8 cellular contexts compared by ENCODE assay signal in the genomic region with DNA sequence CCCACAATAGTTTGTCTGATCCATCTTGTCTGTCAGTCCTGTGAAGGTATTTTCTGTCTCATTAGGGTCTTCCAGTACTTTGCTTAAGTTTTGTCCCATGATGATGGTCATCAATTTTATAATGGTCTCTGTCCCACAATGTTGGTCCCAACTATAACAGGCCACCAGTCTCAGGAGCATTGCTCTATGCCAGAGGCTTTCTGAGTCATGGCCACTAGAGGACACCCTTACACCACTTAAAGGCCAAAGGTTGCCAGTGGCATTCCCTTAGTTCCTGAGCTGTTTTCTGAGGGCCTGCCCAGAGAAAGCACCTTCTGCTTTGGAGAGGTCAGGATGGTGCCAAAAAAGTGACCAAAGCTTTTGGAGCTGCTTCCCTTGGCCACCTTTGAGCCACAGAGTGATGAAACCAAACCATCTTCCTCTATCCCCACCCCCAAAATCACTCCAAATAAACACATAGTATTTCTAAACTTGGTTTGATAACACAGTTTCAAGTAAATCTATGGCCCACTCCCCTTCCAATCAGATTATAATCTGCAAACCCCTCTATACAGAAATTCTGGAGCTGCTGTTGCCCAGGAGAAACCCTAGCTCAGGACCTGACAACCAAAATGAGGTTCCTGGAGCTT. TPM values are rescaled to one million over a fixed set of nuclear protein-coding genes. Genes with fewer than 3 reads are reported as not detected.
DNase-seq lines count a peak whose midpoint lies in the region; ATAC-seq and TF ChIP-seq lines count a peak whose summit lies in the region.

No MANE protein-coding gene starts in this region.

- intact Hi-C loops in activated CD4-positive, alpha-beta memory T cell treated with anti-CD3 and anti-CD28 coated beads for 36 hours (cut with micrococcal nuclease): loop anchor here (1.0 to 2.0 kb wide), 3 partner anchors 26 to 93 kb away; no protein-coding TSS in a partner anchor

- DNase-seq in Ammon's horn (ENCODE audit: low spot score) (peak; percentile 86), NCI-H2227 treated with DMSO at 0.1 percent for 48 hours (lab: John Stamatoyannopoulos, UW) (peak; percentile 67), epithelial cell of proximal tubule (ENCODE audit: low read depth) (no peak), myocyte (ENCODE audit: low read depth) (peak; percentile 83), type B pancreatic cell (ENCODE audit: extremely low spot score, unreplicated experiment) (peak; percentile 71)
- DNase-seq in activated CD4-positive, alpha-beta memory T cell treated with anti-CD3 and anti-CD28 coated beads for 36 hours: peak; percentile 59

- H3K9me3 Mint-ChIP-seq in activated CD4-positive, alpha-beta memory T cell treated with anti-CD3 and anti-CD28 coated beads for 36 hours: no peaks in the 10 kb centered on the region
- no peaks in the 10 kb centered on the region for H3K9me3 Mint-ChIP-seq in type B pancreatic cell

- TF ChIP-seq CTCF in epithelial cell of proximal tubule (conservative IDR thresholded peaks at IDR 0.05; ENCODE audit: low read depth, low read length): peak; percentile 97
- peak; percentile 92 for TF ChIP-seq CTCF in type B pancreatic cell (conservative IDR thresholded peaks at IDR 0.05)

- no peak overlapping the region for H3K27ac Mint-ChIP-seq in activated CD4-positive, alpha-beta memory T cell treated with anti-CD3 and anti-CD28 coated beads for 36 hours
- H3K27ac Mint-ChIP-seq in type B pancreatic cell: no peak overlapping the region

- POLR2A ChIA-PET in activated CD4-positive, alpha-beta memory T cell treated with anti-CD3 and anti-CD28 coated beads for 36 hours (lab: Charles Lee): interaction anchor here (0.8 to 1.6 kb wide), 2 partner anchors 19 to 92 kb away, joined by 3 to 6 read pairs; a partner anchor contains a TSS

- H3K4me1 Mint-ChIP-seq in activated CD4-positive, alpha-beta memory T cell treated with anti-CD3 and anti-CD28 coated beads for 36 hours (ENCODE audit: low read depth): peaks cover 5% of the 10 kb centered on the region
- no peaks in the 10 kb centered on the region for H3K4me1 Mint-ChIP-seq in type B pancreatic cell (ENCODE audit: unreplicated experiment)

- no peak overlapping the region for H3K4me3 ChIP-seq in epithelial cell of proximal tubule (ENCODE audit: low read depth, low read length)

- ATAC-seq in GM18520 (IDR thresholded peaks at IDR 0.05; ENCODE audit: unreplicated experiment) (peak; percentile 52), HG03095 (IDR thresholded peaks at IDR 0.05; ENCODE audit: unreplicated experiment) (peak; percentile 70)

- CTCF ChIA-PET in activated CD4-positive, alpha-beta memory T cell treated with anti-CD3 and anti-CD28 coated beads for 36 hours (lab: Charles Lee): interaction anchor here (0.6 to 11.0 kb wide), 32 partner anchors 8 to 561 kb away, joined by 3 to 437 read pairs (median 4); a partner anchor contains a TSS

- H3K4me3 Mint-ChIP-seq in activated CD4-positive, alpha-beta memory T cell treated with anti-CD3 and anti-CD28 coated beads for 36 hours: no peak overlapping the region
- H3K4me3 Mint-ChIP-seq in type B pancreatic cell: no peak overlapping the region

- peaks cover 1% of the 10 kb centered on the region for H3K27me3 Mint-ChIP-seq in activated CD4-positive, alpha-beta memory T cell treated with anti-CD3 and anti-CD28 coated beads for 36 hours
- H3K27me3 Mint-ChIP-seq in type B pancreatic cell: peaks cover 19% of the 10 kb centered on the region

- H3K36me3 Mint-ChIP-seq in activated CD4-positive, alpha-beta memory T cell treated with anti-CD3 and anti-CD28 coated beads for 36 hours: no peaks in the 10 kb centered on the region
- no peaks in the 10 kb centered on the region for H3K36me3 Mint-ChIP-seq in type B pancreatic cell

RNA-seq across cellular contexts. Expression of a gene that starts 19.3 kb away (rescaled TPM):
- total RNA-seq in activated CD4-positive, alpha-beta memory T cell treated with anti-CD3 and anti-CD28 coated beads for 36 hours: 100 to 1,000 TPM; 309 to 319 TPM
- 306 and 357 TPM in 2 replicates for total RNA-seq in epithelial cell of proximal tubule
- total RNA-seq in myocyte: 234 and 349 TPM in 2 replicates
- polyA plus RNA-seq in myocyte (2012): 286 TPM
- total RNA-seq in type B pancreatic cell (ENCODE audit: low replicate concordance): 256 and 324 TPM in 2 replicates

RNA-seq across cellular contexts. Expression of a gene that starts 41.2 kb away (rescaled TPM):
- not detected for total RNA-seq in activated CD4-positive, alpha-beta memory T cell treated with anti-CD3 and anti-CD28 coated beads for 36 hours
- total RNA-seq in epithelial cell of proximal tubule (not detected in 2 replicates), myocyte (1.3 and 2.1 TPM in 2 replicates), type B pancreatic cell (ENCODE audit: low replicate concordance) (0.24 TPM in 1 of 2 replicates, not detected in the other)
- polyA plus RNA-seq in myocyte (2012): 23.3 TPM
